In the genomic region with DNA sequence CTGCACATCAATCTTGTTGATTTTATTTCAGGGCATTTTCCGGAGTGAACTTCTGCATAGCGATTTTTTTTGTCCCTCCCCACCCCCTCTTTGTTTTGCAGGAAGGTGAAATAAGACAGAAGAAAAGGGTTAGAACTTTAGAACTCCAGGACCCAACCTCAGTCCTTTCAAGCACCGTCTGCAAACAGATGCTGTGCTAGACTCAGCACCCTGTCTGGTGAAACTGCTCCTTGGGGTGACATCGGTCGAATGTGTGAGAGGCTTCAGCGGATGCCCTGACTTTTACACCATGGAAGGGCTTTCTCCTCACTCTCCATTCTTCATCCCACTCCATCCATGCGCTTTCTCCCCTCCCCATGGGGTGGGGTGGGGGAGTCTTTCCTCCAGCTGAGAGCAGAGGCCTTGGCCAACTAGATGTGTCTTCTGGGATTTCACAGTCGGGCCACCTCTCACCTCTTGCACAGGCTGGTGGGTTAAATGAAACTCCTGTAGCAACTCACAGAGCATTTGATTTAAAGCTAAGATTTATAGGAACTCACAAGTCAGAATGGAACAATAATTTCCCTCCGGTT, we compare ENCODE assay signal across 9 cellular contexts. TPM values are rescaled to one million over a fixed set of nuclear protein-coding genes. Genes with fewer than 3 reads are reported as not detected.
DNase-seq lines count a peak whose midpoint lies in the region; ATAC-seq, FAIRE-seq and TF ChIP-seq lines count a peak whose summit lies in the region.
"Had no signal": no experiment of that assay in that cellular context is flagged by ENCODE, and none has a peak within 500 bp of the region (broad histone marks: within the 10 kb centered on the region; RNA-seq: fewer than 3 reads in every experiment).

No MANE protein-coding gene starts in this region.

- no peaks in the 10 kb centered on the region for H4K20me1 ChIP-seq in BLaER1 treated with 17β-estradiol and CSF1 and Interleukin-3, amounts not matched to agents 10 nM and 100 nM
- no peaks in the 10 kb centered on the region for H4K20me1 ChIP-seq in K562 (replicated peaks; ENCODE audit: control insufficient read depth, insufficient read depth, low read length)

- in situ Hi-C loops in K562 (cut with MboI), result no loop called here

- no peak for ATAC-seq in K562
- ATAC-seq in naive B cell (ENCODE audit: low read depth in 2 of 2), result no peak
- no peak for ATAC-seq in GM18519 (IDR thresholded peaks at IDR 0.05; ENCODE audit: low FRiP score, unreplicated experiment)

- H3K27me3 ChIP-seq in BLaER1 treated with 17β-estradiol and CSF1 and Interleukin-3, amounts not matched to agents 10 nM and 100 nM, result peaks cover 0 to 12% (median 0%) of the 10 kb centered on the region in 11 experiments; a peak in 2 of 22 replicates
- 0 out of 5 replicates have a peak, but pooled peaks cover 0 to 4% of the 10 kb centered on the region in 2 experiments for H3K27me3 ChIP-seq in K562 (ENCODE audit: control insufficient read depth in 2 of 2, insufficient read depth in 2 of 2, low read length in 2 of 2)

- no peaks in the 10 kb centered on the region for H3K36me3 Mint-ChIP-seq in naive B cell

- no peaks in the 10 kb centered on the region for H3K9me1 ChIP-seq in K562 (ENCODE audit: control insufficient read depth, insufficient read depth, low read length)

- TF ChIP-seq CTCF in K562 (IDR thresholded peaks at IDR 0.05 in 2 of 3, conservative IDR thresholded peaks at IDR 0.05 in 1 of 3; ENCODE audit: insufficient read depth in 2 of 3, low read depth in 1 of 3, low read length in 3 of 3), result no peak

- CTCF ChIA-PET in K562 (lab: Yijun Ruan, JAX; ENCODE audit: low intra/inter-chr PET ratio), result interaction anchor here (0.7 kb wide), 1 partner anchor 31 kb away, joined by 3 read pairs; no protein-coding TSS in a partner anchor

- H3K27me3 Mint-ChIP-seq in naive B cell, result no peaks in the 10 kb centered on the region

- H3K4me1 ChIP-seq in BLaER1 treated with 17β-estradiol and CSF1 and Interleukin-3, amounts not matched to agents 10 nM and 100 nM, result peaks cover 0 to 29% (median 25%) of the 10 kb centered on the region in 10 experiments; a peak in 17 of 20 replicates
- peaks cover 7 to 8% of the 10 kb centered on the region in 2 experiments; a peak in 4 of 5 replicates for H3K4me1 ChIP-seq in K562 (replicated peaks in 1 of 2; ENCODE audit: control insufficient read depth in 2 of 2, insufficient read depth in 2 of 2, low read length in 2 of 2)

- TF ChIP-seq RAD21 in K562 (CRISPR knock-in tag; conservative IDR thresholded peaks at IDR 0.05 in 1 of 2, IDR thresholded peaks at IDR 0.05 in 1 of 2), result no peak

- H2AFZ ChIP-seq in K562 (ENCODE audit: low read depth, low read length), result peak overlapping the region; percentile 71

- POLR2A ChIA-PET in K562 (lab: Yijun Ruan, JAX), result interaction anchor here (1.1 kb wide), 1 partner anchor 15 kb away, joined by 3 read pairs; no protein-coding TSS in a partner anchor

- 51% methylated on average over 7 of the region's 9 CpGs for WGBS in K562 (ENCODE audit: insufficient coverage, low coverage, missing lambda C conversion rate)

- H3K4me3 Mint-ChIP-seq in naive B cell, result peak overlapping the region; percentile 81 to 94 (median 89)

- H3K4me3 ChIP-seq in BLaER1 treated with 17β-estradiol and CSF1 and Interleukin-3, amounts not matched to agents 10 nM and 100 nM, result peak overlapping the region; percentile 51 to 71 (median 60)
- 0 out of 2 replicates have a peak overlapping the region, but pooled peaks have one; percentile 2 for H3K4me3 ChIP-seq in K562

- peaks cover 10 to 19% (median 13%) of the 10 kb centered on the region in 11 experiments; a peak in 21 of 22 replicates for H3K9me3 ChIP-seq in BLaER1 treated with 17β-estradiol and CSF1 and Interleukin-3, amounts not matched to agents 10 nM and 100 nM (replicated peaks in 1 of 11)
- no peaks in the 10 kb centered on the region for H3K9me3 ChIP-seq in K562 (replicated peaks; ENCODE audit: control insufficient read depth, insufficient read depth, low read depth, low read length)

- peaks cover 11 to 20% (median 14%) of the 10 kb centered on the region in 3 donors for H3K4me1 Mint-ChIP-seq in naive B cell

- H3K36me3 ChIP-seq in BLaER1 treated with 17β-estradiol and CSF1 and Interleukin-3, amounts not matched to agents 10 nM and 100 nM, result peaks cover 0 to 3% (median 0%) of the 10 kb centered on the region in 11 experiments; a peak in 1 of 22 replicates
- no peaks in the 10 kb centered on the region for H3K36me3 ChIP-seq in K562 (ENCODE audit: control insufficient read depth, insufficient read depth, low read length)

- no peak for TF ChIP-seq EP300 in K562 (IDR thresholded peaks at IDR 0.05; ENCODE audit: low read length)

- TF ChIP-seq POLR2A in K562 (conservative IDR thresholded peaks at IDR 0.05), result no peak

- no peaks in the 10 kb centered on the region for H3K9me3 Mint-ChIP-seq in naive B cell

- H3K27ac Mint-ChIP-seq in naive B cell, result peak overlapping the region in 5 of 6 donors; percentile 29 to 95 (median 54)

- no peak for FAIRE-seq in K562 (lab: Jason Lieb, UNC)

- H3K79me2 ChIP-seq in K562 (ENCODE audit: control insufficient read depth, insufficient read depth, low read length), result no peaks in the 10 kb centered on the region

- H3K9ac ChIP-seq in BLaER1 treated with 17β-estradiol and CSF1 and Interleukin-3, amounts not matched to agents 10 nM and 100 nM, result peak overlapping the region in 10 of 11 experiments; percentile 64 to 85 (median 77); a peak in 21 of 22 replicates
- H3K9ac ChIP-seq in K562 (ENCODE audit: insufficient read depth in 1 of 2, low read depth in 2 of 2, low read length in 2 of 2), result peak overlapping the region in 1 of 2 experiments; percentile 45; a peak in 1 of 4 replicates

- intact Hi-C loops in K562 (cut with micrococcal nuclease), result no loop called here

- peak overlapping the region; percentile 85 to 99 (median 94) for H3K4me2 ChIP-seq in BLaER1 treated with 17β-estradiol and CSF1 and Interleukin-3, amounts not matched to agents 10 nM and 100 nM
- peak overlapping the region; percentile 71 for H3K4me2 ChIP-seq in K562 (ENCODE audit: insufficient read depth, low read length)

- peak; percentile 20 for DNase-seq in RPMI8226
- DNase-seq in K562 (ENCODE audit: extremely low read depth in 1 of 4, low spot score in 3 of 4), result no peak
- no peak for DNase-seq in naive B cell
- DNase-seq in GOT3 (lab: John Stamatoyannopoulos, UW), result no peak
- DNase-seq in NCI-H446 treated with DMSO at 0.1 percent for 48 hours (lab: John Stamatoyannopoulos, UW), result no peak
- DNase-seq in NCI-H1694 treated with DMSO at 0.1 percent for 48 hours (lab: John Stamatoyannopoulos, UW), result no peak

- H3K27ac ChIP-seq in BLaER1 treated with 17β-estradiol and CSF1 and Interleukin-3, amounts not matched to agents 10 nM and 100 nM, result peak overlapping the region in 9 of 11 experiments; percentile 66 to 90 (median 82); a peak in 18 of 22 replicates
- peak overlapping the region; percentile 56; the same call in 2 of the 3 replicates for H3K27ac ChIP-seq in K562 (ENCODE audit: extremely low read depth, low read depth, low read length)

- TSS peak; percentile 62 for BruUV-seq in K562 (replicated peaks; lab: Mats Ljungman, UMichigan)

TF ChIP-seq in K562, 482 proteins besides CTCF, POLR2A, EP300 and RAD21:
- TF ChIP-seq ETV1 (tag; conservative IDR thresholded peaks at IDR 0.05; ENCODE audit: low read depth) (0 out of 2 replicates have a peak, but pooled peaks have one; percentile 6), ZNF165 (CRISPR knock-in tag; IDR thresholded peaks at IDR 0.05; ENCODE audit: borderline replicate concordance) (no peak), KLF13 (tag; IDR thresholded peaks at IDR 0.05; ENCODE audit: borderline replicate concordance, low read depth) (no peak), MCM5 (IDR thresholded peaks at IDR 0.05; ENCODE audit: low read depth) (no peak), HDAC1 (IDR thresholded peaks at IDR 0.05) (no peak), MAFG (tag; conservative IDR thresholded peaks at IDR 0.05) (no peak)
- TF ChIP-seq, protein P1, sequence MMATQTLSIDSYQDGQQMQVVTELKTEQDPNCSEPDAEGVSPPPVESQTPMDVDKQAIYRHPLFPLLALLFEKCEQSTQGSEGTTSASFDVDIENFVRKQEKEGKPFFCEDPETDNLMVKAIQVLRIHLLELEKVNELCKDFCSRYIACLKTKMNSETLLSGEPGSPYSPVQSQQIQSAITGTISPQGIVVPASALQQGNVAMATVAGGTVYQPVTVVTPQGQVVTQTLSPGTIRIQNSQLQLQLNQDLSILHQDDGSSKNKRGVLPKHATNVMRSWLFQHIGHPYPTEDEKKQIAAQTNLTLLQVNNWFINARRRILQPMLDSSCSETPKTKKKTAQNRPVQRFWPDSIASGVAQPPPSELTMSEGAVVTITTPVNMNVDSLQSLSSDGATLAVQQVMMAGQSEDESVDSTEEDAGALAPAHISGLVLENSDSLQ (IDR thresholded peaks at IDR 0.05), result 0 out of 2 replicates have a peak, but pooled peaks have one; percentile 29

RNA-seq across cellular contexts. Expression of a gene that starts 43.3 kb away (rescaled TPM):
- not detected in 2 replicates for total RNA-seq in K562 (2011; cell fraction: chromatin; rRNA removed; ENCODE audit: low replicate concordance)
- not detected in 2 replicates for total RNA-seq in K562 (2011; cell fraction: nucleolus; rRNA removed)
- not detected in 2 replicates for total RNA-seq in K562 (2011; cell fraction: nucleoplasm; rRNA removed)
- total RNA-seq in K562 (2014; rRNA removed) (not detected in 2 replicates), K562 (2014; rRNA removed; fragmentation: Illumina TruSeq; extraction: Trizol) (not detected in 2 replicates), K562 (2015; rRNA removed; fragmentation: Illumina TruSeq; extraction: Trizol) (not detected in 2 replicates), K562 (2021) (not detected in 2 replicates)
- polyA plus RNA-seq in K562 (2011; rRNA removed) (not detected in 2 replicates), K562 (2014; fragmentation: Illumina TruSeq; extraction: Trizol) (not detected in 2 replicates), K562 (2014; fragmentation: Nextera tagmentation; extraction: Ambion mirVana) (not detected), K562 (2014; rRNA removed) (0.01 TPM in 1 of 2 replicates, not detected in the other), naive B cell (ENCODE audit: low read depth in 6 of 6) (under 1 TPM in 1 of 6 donors, not detected in 5; 0.05 TPM)
- not detected in 2 replicates for polyA plus RNA-seq in K562 (2011; cell fraction: cytosol; rRNA removed)
- not detected in 2 replicates for polyA plus RNA-seq in K562 (2011; cell fraction: nucleus; rRNA removed)
- not detected in 2 replicates for polyA plus RNA-seq in K562 (2012)
- polyA minus RNA-seq in K562 (2011; rRNA and poly(A)+ RNA removed), result not detected in 2 replicates
- polyA minus RNA-seq in K562 (2011; cell fraction: cytosol; rRNA and poly(A)+ RNA removed), result not detected in 2 replicates
- polyA minus RNA-seq in K562 (2011; cell fraction: nucleus; rRNA and poly(A)+ RNA removed), result not detected in 2 replicates
- total RNA-seq: HT1080 had no signal
